22 cellular contexts compared by ENCODE assay signal in the genomic region with DNA sequence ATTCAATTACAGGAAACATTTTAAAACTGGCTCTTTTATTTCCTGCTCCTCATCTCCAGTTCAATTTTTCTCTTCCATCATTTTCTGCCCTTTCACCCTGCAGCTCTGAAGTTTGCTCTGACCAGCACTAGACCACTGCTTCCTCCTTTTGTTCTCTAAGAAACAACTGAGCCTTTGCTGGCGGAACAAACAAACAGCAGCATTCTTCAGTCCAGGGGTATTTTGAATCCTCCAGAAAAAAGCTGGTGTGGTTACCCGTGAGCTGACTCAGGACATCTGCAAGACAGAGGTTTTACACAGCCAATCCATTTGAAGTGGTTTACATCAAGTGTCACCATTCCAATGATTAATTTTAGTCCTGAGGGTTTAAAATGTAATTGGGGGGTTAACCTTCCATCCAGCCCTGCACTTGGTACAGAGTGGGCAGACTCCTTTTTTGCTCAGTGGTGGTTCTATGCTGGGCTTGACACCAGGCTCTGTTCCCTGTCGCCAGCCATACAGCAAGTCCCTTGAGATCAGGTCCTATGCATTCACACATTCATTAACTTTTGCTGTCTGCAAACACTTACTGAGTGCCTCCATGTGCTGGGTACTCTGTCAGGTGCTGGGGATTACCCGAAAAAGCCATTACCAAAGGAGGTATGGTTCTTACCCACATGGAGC.
"Had no signal": no experiment of that assay in that cellular context is flagged by ENCODE, and none has a peak within 500 bp of the region (broad histone marks: within the 10 kb centered on the region; RNA-seq: fewer than 3 reads in every experiment).

No MANE protein-coding gene starts in this region.

- H2AFZ ChIP-seq: parathyroid adenoma had no signal

- DNase-seq: activated CD4-positive, alpha-beta T cell treated with anti-CD3 and anti-CD28 coated beads, Interleukin-2, amount 10 ng/mL, durations not matched to agents 7 days and 5 days; activated CD4-positive, CD25-positive, alpha-beta regulatory T cell treated with anti-CD3 and anti-CD28 coated beads, Interleukin-2, amount 50 U/mL, for 72 hours; activated CD8-positive, alpha-beta memory T cell treated with anti-CD3 and anti-CD28 coated beads, Interleukin-2, amount 10 ng/mL, durations not matched to agents 7 days and 5 days; activated CD8-positive, alpha-beta T cell treated with anti-CD3 and anti-CD28 coated beads for 36 hours; activated gamma-delta T cell; activated naive CD4-positive, alpha-beta T cell treated with anti-CD3 and anti-CD28 coated beads, Interleukin-2, amount 50 U/mL, for 16 hours; activated naive CD8-positive, alpha-beta T cell treated with anti-CD3 and anti-CD28 coated beads, Interleukin-2, amount 50 U/mL, for 24 hours; activated T-cell treated with anti-CD3 and anti-CD28 coated beads for 4 hours; foreskin fibroblast; kidney; lower lobe of right lung; naive thymus-derived CD8-positive, alpha-beta T cell; right lobe of liver; stimulated activated CD4-positive, alpha-beta T cell treated with anti-CD3 and anti-CD28 coated beads, Interleukin-2, amount 100 ng/mL, for 24 hours; stomach; T-helper 1 cell; WERI-Rb-1 had no signal

- H3K4me3 ChIP-seq: lower lobe of right lung, right lobe of liver, skin epidermis, stomach, suprapubic skin, tibial nerve had no signal

- H3K79me2 ChIP-seq: parathyroid adenoma had no signal

- H3K36me3 ChIP-seq: lower lobe of right lung, right lobe of liver, stomach, suprapubic skin, tibial nerve, WERI-Rb-1 had no signal

- H3K9ac ChIP-seq: parathyroid adenoma had no signal

- H3K27ac ChIP-seq: lower lobe of right lung, parathyroid adenoma, right lobe of liver, skin epidermis, stomach, suprapubic skin, tibial nerve, WERI-Rb-1 had no signal

- ATAC-seq: activated CD8-positive, alpha-beta memory T cell treated with anti-CD3 and anti-CD28 coated beads, Interleukin-2, amount 10 ng/mL, durations not matched to agents 7 days and 5 days; activated CD8-positive, alpha-beta T cell treated with anti-CD3 and anti-CD28 coated beads for 36 hours; activated naive CD8-positive, alpha-beta T cell treated with anti-CD3 and anti-CD28 coated beads, Interleukin-2, amount 50 U/mL, for 24 hours; naive thymus-derived CD8-positive, alpha-beta T cell; stimulated activated memory B cell treated with anti-CD40 and anti-IgM and Interleukin-4, amounts not matched to agents 10 μg/mL and 1 μg/mL and 100 μg/mL, for 72 hours had no signal

- H3K9me3 ChIP-seq: lower lobe of right lung, right lobe of liver, stomach, suprapubic skin, tibial nerve had no signal

- H3K4me1 ChIP-seq: lower lobe of right lung, parathyroid adenoma, stomach, suprapubic skin, tibial nerve had no signal

- H3K27me3 ChIP-seq: right lobe of liver, stomach, suprapubic skin, tibial nerve had no signal
